Comparison of ENCODE assay signal across 9 cellular contexts in the genomic region with DNA sequence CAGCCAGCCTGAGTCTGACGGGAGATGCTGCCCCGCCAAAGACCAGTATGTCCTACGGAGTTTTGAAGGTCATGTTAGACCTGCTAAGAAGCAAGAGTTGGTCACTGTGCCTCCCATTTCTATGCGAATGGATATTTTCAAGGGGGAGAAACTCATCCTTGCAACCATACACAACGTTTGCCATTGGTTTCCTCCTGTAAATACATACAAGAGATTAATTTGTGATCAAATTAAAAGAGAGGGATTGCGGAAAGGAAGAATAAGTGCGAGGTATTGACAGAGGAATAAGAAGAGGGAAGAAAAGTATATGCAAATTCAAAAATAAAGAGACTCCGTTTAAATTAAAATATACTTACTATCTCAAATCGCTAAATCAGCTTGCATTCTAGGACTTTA. TPM values are rescaled to one million over a fixed set of nuclear protein-coding genes. Genes with fewer than 3 reads are reported as not detected.
DNase-seq lines count a peak whose midpoint lies in the region; ATAC-seq and TF ChIP-seq lines count a peak whose summit lies in the region.
"Had no signal": no experiment of that assay in that cellular context is flagged by ENCODE, and none has a peak within 500 bp of the region (broad histone marks: within the 10 kb centered on the region; RNA-seq: fewer than 3 reads in every experiment).

No MANE protein-coding gene starts in this region.

- intact Hi-C loops in HCT116 (cut with micrococcal nuclease) = no loop called here

- no peaks in the 10 kb centered on the region for H3K36me3 ChIP-seq in HCT116 (ENCODE audit: control insufficient read depth in 1 of 2, insufficient read depth in 2 of 2, low read length in 2 of 2)

- CTCF ChIA-PET in AG04450 (lab: Charles Lee) (interaction anchor here (0.8 to 1.2 kb wide), 2 partner anchors 9 to 11 kb away, joined by 3 to 4 read pairs; no protein-coding TSS in a partner anchor), HCT116 (lab: Charles Lee) (no interaction called here)

- H3K9ac ChIP-seq in HCT116 (ENCODE audit: low read length) = no peak overlapping the region

- H3K36me3 Mint-ChIP-seq in central memory CD8-positive, alpha-beta T cell (ENCODE audit: insufficient read depth) = peaks cover 4% of the 10 kb centered on the region
- peaks cover 4% of the 10 kb centered on the region for H3K36me3 Mint-ChIP-seq in natural killer cell treated with Interleukin-12 subunit alpha and Interleukin-12 subunit beta and Interleukin-15 and Interleukin-18, amount 100 ng/mL, for 72 hours

- no peaks in the 10 kb centered on the region; the same call in 1 of the 2 replicates for H3K9me3 ChIP-seq in AG04450 (ENCODE audit: control insufficient read depth, insufficient read depth, low read length)
- H3K9me3 ChIP-seq in HCT116 (ENCODE audit: control insufficient read depth in 1 of 2, insufficient read depth in 1 of 2, low read depth in 1 of 2, low read length in 2 of 2) = no peaks in the 10 kb centered on the region

- RAD21 ChIA-PET in HCT116 (lab: Charles Lee; ENCODE audit: low non-redundant PET in 1 of 2, low total read pairs in 2 of 2, uncharacterized antibody in 2 of 2, unreplicated experiment in 2 of 2) = no interaction called here

- H3K4me3 ChIP-seq in AG04450 (ENCODE audit: low read depth, low read length) = peak overlapping the region; percentile 59
- H3K4me3 ChIP-seq in HCT116 (replicated peaks in 1 of 2; ENCODE audit: low read depth in 1 of 2, low read length in 2 of 2) = peak overlapping the region; percentile 42 to 58

- POLR2A ChIA-PET in AG04450 (lab: Yijun Ruan, JAX) (no interaction called here), HCT116 (lab: Charles Lee) (no interaction called here)

- H3K9me3 Mint-ChIP-seq in central memory CD8-positive, alpha-beta T cell = no peaks in the 10 kb centered on the region
- H3K9me3 Mint-ChIP-seq in natural killer cell treated with Interleukin-12 subunit alpha and Interleukin-12 subunit beta and Interleukin-15 and Interleukin-18, amount 100 ng/mL, for 72 hours = no peaks in the 10 kb centered on the region

- no peaks in the 10 kb centered on the region for H4K20me1 ChIP-seq in HCT116 (ENCODE audit: insufficient read depth)

- ATAC-seq in HCT116 (no peak; the same call in 1 of the 2 replicates), HG03175 (IDR thresholded peaks at IDR 0.05; ENCODE audit: unreplicated experiment) (no peak), GM18505 (IDR thresholded peaks at IDR 0.05; ENCODE audit: unreplicated experiment) (no peak)
- ATAC-seq in central memory CD8-positive, alpha-beta T cell (replicated peaks; ENCODE audit: extremely low read depth, poor library complexity, severe bottlenecking) = no peak
- no peak for ATAC-seq in natural killer cell treated with Interleukin-12 subunit alpha and Interleukin-12 subunit beta and Interleukin-15 and Interleukin-18, amount 100 ng/mL, for 72 hours

- H3K27ac ChIP-seq in AG04450 (ENCODE audit: low read depth, low read length) (no peak overlapping the region), HCT116 (ENCODE audit: low read depth, low read length) (no peak overlapping the region)

- DNase-seq in AG04450 (ENCODE audit: low read depth, low spot score) (no peak), HCT116 (ENCODE audit: low read depth, low spot score) (no peak), globus pallidus (ENCODE audit: low spot score) (no peak), middle frontal gyrus (ENCODE audit: extremely low spot score, low spot score) (no peak)
- DNase-seq in central memory CD8-positive, alpha-beta T cell (ENCODE audit: low spot score in 2 of 2) = no peak
- no peak for DNase-seq in natural killer cell treated with Interleukin-12 subunit alpha and Interleukin-12 subunit beta and Interleukin-15 and Interleukin-18, amount 100 ng/mL, for 72 hours (ENCODE audit: low spot score)
- DNase-seq: activated naive CD4-positive, alpha-beta T cell treated with Interleukin-2 at 50 U/mL for 16 hours had no signal

- H3K9me2 ChIP-seq in HCT116 (ENCODE audit: insufficient read depth) = no peaks in the 10 kb centered on the region

- no peak overlapping the region for H3K27ac Mint-ChIP-seq in central memory CD8-positive, alpha-beta T cell (ENCODE audit: low read depth)
- H3K27ac Mint-ChIP-seq in natural killer cell treated with Interleukin-12 subunit alpha and Interleukin-12 subunit beta and Interleukin-15 and Interleukin-18, amount 100 ng/mL, for 72 hours = peak overlapping the region in 1 of 2 donors; percentile 49

- peak overlapping the region; percentile 80 for H3K4me2 ChIP-seq in HCT116 (ENCODE audit: low read length)

- H2AFZ ChIP-seq in HCT116 (ENCODE audit: low read depth, low read length, poor library complexity, severe bottlenecking) = peak overlapping the region; percentile 51

- TF ChIP-seq POLR2A in HCT116 (IDR thresholded peaks at IDR 0.05; ENCODE audit: borderline replicate concordance, extremely low read depth, insufficient read depth, insufficient read length) (no peak), GM18505 (IDR thresholded peaks at IDR 0.05; ENCODE audit: borderline replicate concordance, extremely low read depth, insufficient read depth, insufficient read length) (no peak)

- no peak for TF ChIP-seq RAD21 in HCT116 (IDR thresholded peaks at IDR 0.05; ENCODE audit: low read depth)

- peaks cover 54% of the 10 kb centered on the region for H3K27me3 Mint-ChIP-seq in central memory CD8-positive, alpha-beta T cell
- H3K27me3 Mint-ChIP-seq in natural killer cell treated with Interleukin-12 subunit alpha and Interleukin-12 subunit beta and Interleukin-15 and Interleukin-18, amount 100 ng/mL, for 72 hours = peaks cover 25 to 43% of the 10 kb centered on the region in 2 donors

- TF ChIP-seq CTCF in AG04450 (IDR thresholded peaks at IDR 0.05; ENCODE audit: low read depth, low read length) (no peak), HCT116 (IDR thresholded peaks at IDR 0.05 in 2 of 3, conservative IDR thresholded peaks at IDR 0.05 in 1 of 3; ENCODE audit: borderline replicate concordance in 1 of 3, insufficient read depth in 1 of 3, low read depth in 2 of 3, low read length in 2 of 3) (no peak)

- peak overlapping the region; percentile 75 for H3K4me3 Mint-ChIP-seq in central memory CD8-positive, alpha-beta T cell
- H3K4me3 Mint-ChIP-seq in natural killer cell treated with Interleukin-12 subunit alpha and Interleukin-12 subunit beta and Interleukin-15 and Interleukin-18, amount 100 ng/mL, for 72 hours = peak overlapping the region; percentile 80

- peaks cover 18% of the 10 kb centered on the region for H3K4me1 Mint-ChIP-seq in central memory CD8-positive, alpha-beta T cell
- H3K4me1 Mint-ChIP-seq in natural killer cell treated with Interleukin-12 subunit alpha and Interleukin-12 subunit beta and Interleukin-15 and Interleukin-18, amount 100 ng/mL, for 72 hours (ENCODE audit: low read depth in 2 of 2) = peaks cover 19 to 22% of the 10 kb centered on the region in 2 donors

- H3K79me2 ChIP-seq in HCT116 (ENCODE audit: insufficient read depth, low read length) = no peaks in the 10 kb centered on the region

- H3K27me3 ChIP-seq in AG04450 (ENCODE audit: control insufficient read depth, insufficient read depth, low read length) (peaks cover 43% of the 10 kb centered on the region), HCT116 (ENCODE audit: insufficient read depth, low read length) (no peaks in the 10 kb centered on the region)

- no TSS peak for BruUV-seq in HCT116 (replicated peaks; lab: Mats Ljungman, UMichigan)

- H3K4me1 ChIP-seq in HCT116 (ENCODE audit: control insufficient read depth in 1 of 2, insufficient read depth in 2 of 2, low read length in 2 of 2) = peaks cover 0 to 21% of the 10 kb centered on the region in 2 experiments; a peak in 2 of 4 replicates

TF ChIP-seq in HCT116, 20 proteins besides CTCF, POLR2A, EP300 and RAD21 (continues in another document):
- no peak for TF ChIP-seq POLR2AphosphoS5 (IDR thresholded peaks at IDR 0.05; ENCODE audit: low read depth, low read length)
- TF ChIP-seq, protein P1, sequence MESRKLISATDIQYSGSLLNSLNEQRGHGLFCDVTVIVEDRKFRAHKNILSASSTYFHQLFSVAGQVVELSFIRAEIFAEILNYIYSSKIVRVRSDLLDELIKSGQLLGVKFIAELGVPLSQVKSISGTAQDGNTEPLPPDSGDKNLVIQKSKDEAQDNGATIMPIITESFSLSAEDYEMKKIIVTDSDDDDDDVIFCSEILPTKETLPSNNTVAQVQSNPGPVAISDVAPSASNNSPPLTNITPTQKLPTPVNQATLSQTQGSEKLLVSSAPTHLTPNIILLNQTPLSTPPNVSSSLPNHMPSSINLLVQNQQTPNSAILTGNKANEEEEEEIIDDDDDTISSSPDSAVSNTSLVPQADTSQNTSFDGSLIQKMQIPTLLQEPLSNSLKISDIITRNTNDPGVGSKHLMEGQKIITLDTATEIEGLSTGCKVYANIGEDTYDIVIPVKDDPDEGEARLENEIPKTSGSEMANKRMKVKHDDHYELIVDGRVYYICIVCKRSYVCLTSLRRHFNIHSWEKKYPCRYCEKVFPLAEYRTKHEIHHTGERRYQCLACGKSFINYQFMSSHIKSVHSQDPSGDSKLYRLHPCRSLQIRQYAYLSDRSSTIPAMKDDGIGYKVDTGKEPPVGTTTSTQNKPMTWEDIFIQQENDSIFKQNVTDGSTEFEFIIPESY (IDR thresholded peaks at IDR 0.05; ENCODE audit: extremely low read depth, insufficient replicate concordance, low read length) = no peak
- TF ChIP-seq SIN3A (IDR thresholded peaks at IDR 0.05; ENCODE audit: low read depth) = no peak
- TF ChIP-seq YY1 (IDR thresholded peaks at IDR 0.05; ENCODE audit: extremely low read depth, insufficient replicate concordance, low read depth, low read length) = no peak
- no peak for TF ChIP-seq EZH2 (IDR thresholded peaks at IDR 0.05)

RNA-seq across cellular contexts. Expression of a gene that starts 0.8 kb away (rescaled TPM):
- polyA plus RNA-seq in AG04450 (2011; rRNA removed) = 0.19 and 0.22 TPM in 2 replicates
- polyA minus RNA-seq in AG04450 (2011; rRNA and poly(A)+ RNA removed) = 0.26 and 0.41 TPM in 2 replicates
- 2.0 TPM for total RNA-seq in HCT116 (2021; ENCODE audit: unreplicated experiment)
- polyA plus RNA-seq in HCT116 (2012) = 1.1 and 1.3 TPM in 2 replicates
- total RNA-seq in natural killer cell treated with Interleukin-12 subunit alpha and Interleukin-12 subunit beta and Interleukin-15 and Interleukin-18, amount 100 ng/mL, for 72 hours = under 1 TPM; 0.40 to 0.64 TPM
